ENCODE assay signal across 29 cellular contexts in genomic region chr2:102977462-102977861, GRCh38.
"Had no signal": no experiment of that assay in that cellular context is flagged by ENCODE, and none has a peak within 500 bp of the region (broad histone marks: within the 10 kb centered on the region; RNA-seq: fewer than 3 reads in every experiment).

No MANE protein-coding gene starts in this region.

- H3K27ac ChIP-seq: epithelial cell of prostate, esophagus squamous epithelium, gastrocnemius medialis, heart left ventricle, WERI-Rb-1 had no signal

- H3K4me3 ChIP-seq: esophagus squamous epithelium, gastrocnemius medialis, heart left ventricle had no signal

- ATAC-seq: activated CD4-positive, CD25-positive, alpha-beta regulatory T cell treated with anti-CD3 and anti-CD28 coated beads, Interleukin-2, amount 50 U/mL, for 24 hours; activated CD8-positive, alpha-beta T cell treated with anti-CD3 and anti-CD28 coated beads for 36 hours; activated T-cell treated with anti-CD3 and anti-CD28 coated beads, Interleukin-2, amount 50 U/mL, for 4 hours; activated T-helper 17 cell treated with anti-CD3 and anti-CD28 coated beads, Interleukin-2, amount 50 U/mL, for 72 hours; gastrocnemius medialis had no signal

- FAIRE-seq: astrocyte, colon, endometrium, endothelial cell of umbilical vein had no signal

- DNase-seq: activated B cell treated with CpG ODN at 0.5 μM for 24 hours; activated CD4-positive, alpha-beta T cell treated with anti-CD3 and anti-CD28 coated beads for 48 hours; activated CD4-positive, alpha-beta T cell treated with anti-CD3 and anti-CD28 coated beads, Interleukin-2, amount 50 U/mL, for 1 hour; activated CD4-positive, alpha-beta T cell treated with anti-CD3 and anti-CD28 coated beads, Interleukin-2, amount 50 U/mL, for 48 hours; activated CD8-positive, alpha-beta memory T cell treated with anti-CD3 and anti-CD28 coated beads for 24 hours; activated CD8-positive, alpha-beta T cell treated with anti-CD3 and anti-CD28 coated beads for 36 hours; activated effector memory CD4-positive, alpha-beta T cell treated with Interleukin-2 at 50 U/mL for 16 hours; activated gamma-delta T cell treated with Interleukin-2 at 50 U/mL for 16 hours; activated naive CD4-positive, alpha-beta T cell treated with anti-CD3 and anti-CD28 coated beads, Interleukin-2, amount 50 U/mL, for 16 hours; activated naive CD4-positive, alpha-beta T cell treated with Interleukin-2 at 50 U/mL for 16 hours; activated T-cell treated with anti-CD3 and anti-CD28 coated beads, Interleukin-2, amount 50 U/mL, for 4 hours; amniotic stem cell; anterior cingulate cortex; caudate nucleus; effector CD8-positive, alpha-beta T cell; esophagus squamous epithelium; gastrocnemius medialis; glutamatergic neuron; heart left ventricle; hypothalamus; T1000; WERI-Rb-1 had no signal

- H3K4me1 ChIP-seq: esophagus squamous epithelium had no signal

- H3K36me3 ChIP-seq: esophagus squamous epithelium, gastrocnemius medialis, heart left ventricle, WERI-Rb-1 had no signal

- H3K9me3 ChIP-seq: esophagus squamous epithelium, gastrocnemius medialis, heart left ventricle had no signal

- H3K27me3 ChIP-seq: gastrocnemius medialis, heart left ventricle had no signal
